9 cellular contexts compared by ENCODE assay signal in genomic region chr2:117815946-117816345, GRCh38. TPM values are rescaled to one million over a fixed set of nuclear protein-coding genes. Genes with fewer than 3 reads are reported as not detected.
A peak's percentile ranks its signal among the peaks of the same experiment; 100 is the strongest.
DNase-seq lines count a peak whose midpoint lies in the region; ATAC-seq and TF ChIP-seq lines count a peak whose summit lies in the region.
"Had no signal": no experiment of that assay in that cellular context is flagged by ENCODE, and none has a peak within 500 bp of the region (broad histone marks: within the 10 kb centered on the region; RNA-seq: fewer than 3 reads in every experiment).

No MANE protein-coding gene starts in this region.

- H3K4me3 Mint-ChIP-seq in activated CD8-positive, alpha-beta memory T cell treated with anti-CD3 and anti-CD28 coated beads, Interleukin-2, amount 10 ng/mL, durations not matched to agents 7 days and 5 days = peak overlapping the region; percentile 98
- peak overlapping the region; percentile 96 for H3K4me3 Mint-ChIP-seq in activated CD8-positive, alpha-beta T cell treated with anti-CD3 and anti-CD28 coated beads for 36 hours
- peak overlapping the region in 4 of 5 donors; percentile 89 to 96 (median 94) for H3K4me3 Mint-ChIP-seq in immature natural killer cell
- H3K4me3 Mint-ChIP-seq in stimulated activated naive CD8-positive, alpha-beta T cell treated with anti-CD3 and anti-CD28 coated beads, Interleukin-15, amount 100 ng/mL, for 72 hours = peak overlapping the region; percentile 89 to 99

- peak overlapping the region in 1 of 2 donors; percentile 77 for H3K27ac ChIP-seq in uterus

- ATAC-seq in activated CD8-positive, alpha-beta memory T cell treated with anti-CD3 and anti-CD28 coated beads, Interleukin-2, amount 10 ng/mL, durations not matched to agents 7 days and 5 days = no peak
- ATAC-seq in activated CD8-positive, alpha-beta T cell treated with anti-CD3 and anti-CD28 coated beads for 36 hours = no peak
- no peak for ATAC-seq in stimulated activated naive CD8-positive, alpha-beta T cell treated with anti-CD3 and anti-CD28 coated beads, Interleukin-15, amount 100 ng/mL, for 72 hours

- no peaks in the 10 kb centered on the region for H3K27me3 ChIP-seq in uterus

- peak overlapping the region; percentile 96 for H3K27ac Mint-ChIP-seq in activated CD8-positive, alpha-beta memory T cell treated with anti-CD3 and anti-CD28 coated beads, Interleukin-2, amount 10 ng/mL, durations not matched to agents 7 days and 5 days
- H3K27ac Mint-ChIP-seq in activated CD8-positive, alpha-beta T cell treated with anti-CD3 and anti-CD28 coated beads for 36 hours = peak overlapping the region; percentile 96
- H3K27ac Mint-ChIP-seq in immature natural killer cell = peak overlapping the region; percentile 98 to 100 (median 99)
- H3K27ac Mint-ChIP-seq in stimulated activated naive CD8-positive, alpha-beta T cell treated with anti-CD3 and anti-CD28 coated beads, Interleukin-15, amount 100 ng/mL, for 72 hours = peak overlapping the region in 1 of 2 donors; percentile 97

- TF ChIP-seq POLR2A in uterus (IDR thresholded peaks at IDR 0.05) = no peak

- no peak for DNase-seq in activated CD8-positive, alpha-beta memory T cell treated with anti-CD3 and anti-CD28 coated beads, Interleukin-2, amount 10 ng/mL, durations not matched to agents 7 days and 5 days
- no peak for DNase-seq in activated CD8-positive, alpha-beta memory T cell treated with anti-CD3 and anti-CD28 coated beads for 24 hours
- peak; percentile 24 for DNase-seq in activated CD8-positive, alpha-beta T cell treated with anti-CD3 and anti-CD28 coated beads for 36 hours
- DNase-seq in immature natural killer cell = no peak
- no peak for DNase-seq in stimulated activated naive CD8-positive, alpha-beta T cell treated with anti-CD3 and anti-CD28 coated beads, Interleukin-15, amount 100 ng/mL, for 72 hours
- DNase-seq in HEK293T (ENCODE audit: extremely low spot score) = no peak
- DNase-seq in uterus = no peak
- DNase-seq in stimulated activated CD4-positive, alpha-beta T cell treated with anti-CD3 and anti-CD28 coated beads, Interleukin-12 subunit alpha, Interleukin-12 subunit beta, amount 100 ng/mL, for 4 hours = no peak
- DNase-seq: NCI-H2171 had no signal

- CTCF ChIA-PET in activated CD8-positive, alpha-beta memory T cell treated with anti-CD3 and anti-CD28 coated beads, Interleukin-2, amount 10 ng/mL, durations not matched to agents 7 days and 5 days (lab: Charles Lee) = interaction anchor here (1.4 kb wide), 1 partner anchor 187 kb away, joined by 6 read pairs; no protein-coding TSS in a partner anchor
- CTCF ChIA-PET in activated CD8-positive, alpha-beta T cell treated with anti-CD3 and anti-CD28 coated beads for 36 hours (lab: Charles Lee) = interaction anchor here (1.8 to 2.3 kb wide), 2 partner anchors 187 to 346 kb away, joined by 6 read pairs; no protein-coding TSS in a partner anchor
- CTCF ChIA-PET in HEK293T (lab: Yijun Ruan, JAX) = interaction anchor here (0.6 kb wide), 1 partner anchor 31 kb away, joined by 3 read pairs; no protein-coding TSS in a partner anchor

- intact Hi-C loops in activated CD8-positive, alpha-beta T cell treated with anti-CD3 and anti-CD28 coated beads for 36 hours (cut with micrococcal nuclease) = no loop called here
- intact Hi-C loops in uterus (cut with DNase I; ENCODE audit: low total_unique reads) = no loop called here

- H3K9me3 ChIP-seq in uterus = no peaks in the 10 kb centered on the region

- H3K27me3 Mint-ChIP-seq in activated CD8-positive, alpha-beta memory T cell treated with anti-CD3 and anti-CD28 coated beads, Interleukin-2, amount 10 ng/mL, durations not matched to agents 7 days and 5 days = no peaks in the 10 kb centered on the region
- no peaks in the 10 kb centered on the region for H3K27me3 Mint-ChIP-seq in activated CD8-positive, alpha-beta T cell treated with anti-CD3 and anti-CD28 coated beads for 36 hours
- H3K27me3 Mint-ChIP-seq in immature natural killer cell (ENCODE audit: low read depth in 3 of 3) = peaks cover 9 to 19% (median 12%) of the 10 kb centered on the region in 3 donors
- H3K27me3 Mint-ChIP-seq in stimulated activated naive CD8-positive, alpha-beta T cell treated with anti-CD3 and anti-CD28 coated beads, Interleukin-15, amount 100 ng/mL, for 72 hours = no peaks in the 10 kb centered on the region

- H3K4me1 Mint-ChIP-seq in activated CD8-positive, alpha-beta memory T cell treated with anti-CD3 and anti-CD28 coated beads, Interleukin-2, amount 10 ng/mL, durations not matched to agents 7 days and 5 days = peaks cover 35% of the 10 kb centered on the region
- H3K4me1 Mint-ChIP-seq in activated CD8-positive, alpha-beta T cell treated with anti-CD3 and anti-CD28 coated beads for 36 hours (ENCODE audit: low read depth) = peaks cover 48% of the 10 kb centered on the region
- H3K4me1 Mint-ChIP-seq in immature natural killer cell = peaks cover 17 to 57% of the 10 kb centered on the region in 2 donors
- H3K4me1 Mint-ChIP-seq in stimulated activated naive CD8-positive, alpha-beta T cell treated with anti-CD3 and anti-CD28 coated beads, Interleukin-15, amount 100 ng/mL, for 72 hours = peaks cover 43% of the 10 kb centered on the region

- TF ChIP-seq CTCF in activated CD8-positive, alpha-beta T cell treated with anti-CD3 and anti-CD28 coated beads for 36 hours (IDR thresholded peaks at IDR 0.05) = no peak
- TF ChIP-seq CTCF in uterus (IDR thresholded peaks at IDR 0.05) = no peak

- H3K4me3 ChIP-seq in uterus = no peak overlapping the region

- POLR2A ChIA-PET in activated CD8-positive, alpha-beta T cell treated with anti-CD3 and anti-CD28 coated beads for 36 hours (lab: Charles Lee) = interaction anchor here (3.0 to 3.7 kb wide), 2 partner anchors 10 to 18 kb away, joined by 17 to 18 read pairs; no protein-coding TSS in a partner anchor
- POLR2A ChIA-PET in HEK293T (lab: Yijun Ruan, JAX) = no interaction called here

- peaks cover 0 to 9% of the 10 kb centered on the region in 2 donors for H3K4me1 ChIP-seq in uterus

- H3K36me3 ChIP-seq in uterus = no peaks in the 10 kb centered on the region

- no peaks in the 10 kb centered on the region for H3K9me3 Mint-ChIP-seq in activated CD8-positive, alpha-beta memory T cell treated with anti-CD3 and anti-CD28 coated beads, Interleukin-2, amount 10 ng/mL, durations not matched to agents 7 days and 5 days (ENCODE audit: low read depth)
- H3K9me3 Mint-ChIP-seq in activated CD8-positive, alpha-beta T cell treated with anti-CD3 and anti-CD28 coated beads for 36 hours = no peaks in the 10 kb centered on the region
- H3K9me3 Mint-ChIP-seq in immature natural killer cell = no peaks in the 10 kb centered on the region
- H3K9me3 Mint-ChIP-seq in stimulated activated naive CD8-positive, alpha-beta T cell treated with anti-CD3 and anti-CD28 coated beads, Interleukin-15, amount 100 ng/mL, for 72 hours = no peaks in the 10 kb centered on the region

- peaks cover 30% of the 10 kb centered on the region for H3K36me3 Mint-ChIP-seq in activated CD8-positive, alpha-beta memory T cell treated with anti-CD3 and anti-CD28 coated beads, Interleukin-2, amount 10 ng/mL, durations not matched to agents 7 days and 5 days
- H3K36me3 Mint-ChIP-seq in activated CD8-positive, alpha-beta T cell treated with anti-CD3 and anti-CD28 coated beads for 36 hours (ENCODE audit: low read depth) = peaks cover 53% of the 10 kb centered on the region
- H3K36me3 Mint-ChIP-seq in immature natural killer cell = peaks cover 8 to 40% (median 24%) of the 10 kb centered on the region in 3 donors

TF ChIP-seq in HEK293T, 16 proteins besides CTCF, POLR2A, EP300 and RAD21:
- no peak for TF ChIP-seq ZNF384 (IDR thresholded peaks at IDR 0.05)
- TF ChIP-seq FOXM1 (IDR thresholded peaks at IDR 0.05; ENCODE audit: borderline replicate concordance) = no peak
- no peak for TF ChIP-seq L3MBTL2 (conservative IDR thresholded peaks at IDR 0.05)
- TF ChIP-seq, protein P1, sequence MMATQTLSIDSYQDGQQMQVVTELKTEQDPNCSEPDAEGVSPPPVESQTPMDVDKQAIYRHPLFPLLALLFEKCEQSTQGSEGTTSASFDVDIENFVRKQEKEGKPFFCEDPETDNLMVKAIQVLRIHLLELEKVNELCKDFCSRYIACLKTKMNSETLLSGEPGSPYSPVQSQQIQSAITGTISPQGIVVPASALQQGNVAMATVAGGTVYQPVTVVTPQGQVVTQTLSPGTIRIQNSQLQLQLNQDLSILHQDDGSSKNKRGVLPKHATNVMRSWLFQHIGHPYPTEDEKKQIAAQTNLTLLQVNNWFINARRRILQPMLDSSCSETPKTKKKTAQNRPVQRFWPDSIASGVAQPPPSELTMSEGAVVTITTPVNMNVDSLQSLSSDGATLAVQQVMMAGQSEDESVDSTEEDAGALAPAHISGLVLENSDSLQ (IDR thresholded peaks at IDR 0.05) = no peak
- no peak for TF ChIP-seq FOXA1 (IDR thresholded peaks at IDR 0.05)
- no peak for TF ChIP-seq LEF1 (IDR thresholded peaks at IDR 0.05; ENCODE audit: borderline replicate concordance)
- TF ChIP-seq FOXK2 (IDR thresholded peaks at IDR 0.05) = no peak
- TF ChIP-seq ARNT (IDR thresholded peaks at IDR 0.05) = no peak
- TF ChIP-seq HDGF (IDR thresholded peaks at IDR 0.05; ENCODE audit: borderline replicate concordance) = no peak
- TF ChIP-seq CTBP1 (IDR thresholded peaks at IDR 0.05; ENCODE audit: borderline replicate concordance) = no peak
- TF ChIP-seq TARDBP (IDR thresholded peaks at IDR 0.05) = no peak
- TF ChIP-seq SP1 (IDR thresholded peaks at IDR 0.05) = no peak
- TF ChIP-seq NFRKB (IDR thresholded peaks at IDR 0.05) = no peak
- TF ChIP-seq BHLHE40 (IDR thresholded peaks at IDR 0.05; ENCODE audit: borderline replicate concordance) = no peak
- no peak for TF ChIP-seq SUZ12 (IDR thresholded peaks at IDR 0.05)
- TF ChIP-seq ELF4 (IDR thresholded peaks at IDR 0.05) = no peak

RNA-seq across cellular contexts. Expression of gene DDX18, which starts 1.5 kb away (rescaled TPM):
- total RNA-seq in activated CD8-positive, alpha-beta memory T cell treated with anti-CD3 and anti-CD28 coated beads, Interleukin-2, amount 10 ng/mL, durations not matched to agents 7 days and 5 days = 10 to 100 TPM; 55.3 to 78.2 TPM
- 100 to 1,000 TPM; 139 to 156 TPM for total RNA-seq in activated CD8-positive, alpha-beta T cell treated with anti-CD3 and anti-CD28 coated beads for 36 hours
- polyA plus RNA-seq in immature natural killer cell = 10 to 100 TPM; 32.2 to 51.6 (median 34.6) TPM
- total RNA-seq in uterus = 10 to 100 TPM; 30.2 to 82.7 (median 53.3) TPM
